ENCODE assay signal across 9 cellular contexts in genomic region chr12:67804168-67804567, GRCh38.
DNase-seq lines count a peak whose midpoint lies in the region; ATAC-seq and TF ChIP-seq lines count a peak whose summit lies in the region.
"Had no signal": no experiment of that assay in that cellular context is flagged by ENCODE, and none has a peak within 500 bp of the region (broad histone marks: within the 10 kb centered on the region; RNA-seq: fewer than 3 reads in every experiment).

No MANE protein-coding gene starts in this region.

- no peak overlapping the region for H2AFZ ChIP-seq in H9 (ENCODE audit: low read length)

- H2BK12ac ChIP-seq in H9 (ENCODE audit: insufficient read length, low read depth, low read length): no peak overlapping the region

- H2BK5ac ChIP-seq in H9 (ENCODE audit: insufficient read length, low read length): no peak overlapping the region

- no peaks in the 10 kb centered on the region for H3K79me2 ChIP-seq in H9 (ENCODE audit: insufficient read depth, low read length)

- H3K4ac ChIP-seq in H9 (ENCODE audit: low read depth, low read length): no peak overlapping the region

- DNase-seq in activated CD8-positive, alpha-beta T cell treated with anti-CD3 and anti-CD28 coated beads, Interleukin-2, amount 10 ng/mL, durations not matched to agents 7 days and 5 days: peak; percentile 46
- DNase-seq in stimulated activated CD4-positive, alpha-beta T cell treated with anti-CD3 and anti-CD28 coated beads, Interleukin-2, amount 100 ng/mL, for 24 hours: peak; percentile 40 to 58
- no peak for DNase-seq in H9
- no peak for DNase-seq in NOMO-1 treated with dmso at 0.1 percent for 144 hours (lab: John Stamatoyannopoulos, UW; ENCODE audit: unreplicated experiment)
- no peak for DNase-seq in H4 (ENCODE audit: low spot score)
- DNase-seq in NCI-H526 treated with DMSO at 0.1 percent for 48 hours (lab: John Stamatoyannopoulos, UW): no peak
- DNase-seq: NCI-H1436 had no signal

- H3K27me3 ChIP-seq in H9 (ENCODE audit: insufficient read depth, low read length): no peaks in the 10 kb centered on the region

- H3K9me3 ChIP-seq in H9 (ENCODE audit: control insufficient read depth, low read depth, low read length): no peaks in the 10 kb centered on the region

- H4K8ac ChIP-seq in H9 (replicated peaks; ENCODE audit: insufficient read length, low read depth, low read length): no peak overlapping the region

- CTCF ChIA-PET in activated CD8-positive, alpha-beta T cell treated with anti-CD3 and anti-CD28 coated beads, Interleukin-2, amount 10 ng/mL, durations not matched to agents 7 days and 5 days (lab: Charles Lee): no interaction called here

- H3K36me3 Mint-ChIP-seq in activated CD8-positive, alpha-beta T cell treated with anti-CD3 and anti-CD28 coated beads, Interleukin-2, amount 10 ng/mL, durations not matched to agents 7 days and 5 days (ENCODE audit: low read depth): no peaks in the 10 kb centered on the region
- H3K36me3 Mint-ChIP-seq in H9 (ENCODE audit: insufficient read depth in 1 of 3, low read depth in 3 of 3): no peaks in the 10 kb centered on the region

- no peak overlapping the region for H3K4me3 Mint-ChIP-seq in activated CD8-positive, alpha-beta T cell treated with anti-CD3 and anti-CD28 coated beads, Interleukin-2, amount 10 ng/mL, durations not matched to agents 7 days and 5 days
- no peak overlapping the region for H3K4me3 Mint-ChIP-seq in H9

- peaks cover 5% of the 10 kb centered on the region; the same call in 1 of the 2 replicates for H3K4me1 ChIP-seq in H9 (ENCODE audit: insufficient read depth, low read length)

- no peak overlapping the region for H2BK15ac ChIP-seq in H9 (ENCODE audit: low read depth, low read length)

- H3T11ph ChIP-seq in H9 (ENCODE audit: low read length): no peak overlapping the region

- H3K27ac Mint-ChIP-seq in activated CD8-positive, alpha-beta T cell treated with anti-CD3 and anti-CD28 coated beads, Interleukin-2, amount 10 ng/mL, durations not matched to agents 7 days and 5 days: no peak overlapping the region
- no peak overlapping the region for H3K27ac Mint-ChIP-seq in H9

- TF ChIP-seq CTCF in H9 (conservative IDR thresholded peaks at IDR 0.05): no peak

- no peaks in the 10 kb centered on the region for H3K9me3 Mint-ChIP-seq in activated CD8-positive, alpha-beta T cell treated with anti-CD3 and anti-CD28 coated beads, Interleukin-2, amount 10 ng/mL, durations not matched to agents 7 days and 5 days (ENCODE audit: insufficient read depth)
- no peaks in the 10 kb centered on the region for H3K9me3 Mint-ChIP-seq in H9

- no peak overlapping the region for H3K9ac ChIP-seq in H9 (ENCODE audit: extremely low read depth, insufficient read length, low read length)

- POLR2A ChIA-PET in activated CD8-positive, alpha-beta T cell treated with anti-CD3 and anti-CD28 coated beads, Interleukin-2, amount 10 ng/mL, durations not matched to agents 7 days and 5 days (lab: Charles Lee): no interaction called here

- no peaks in the 10 kb centered on the region for H3K27me3 Mint-ChIP-seq in activated CD8-positive, alpha-beta T cell treated with anti-CD3 and anti-CD28 coated beads, Interleukin-2, amount 10 ng/mL, durations not matched to agents 7 days and 5 days (ENCODE audit: low read depth)
- H3K27me3 Mint-ChIP-seq in H9 (ENCODE audit: low read depth): peaks cover 2% of the 10 kb centered on the region; the same call in 1 of the 2 replicates

- H3K27ac ChIP-seq in H9 (ENCODE audit: insufficient read length, low read depth, low read length): no peak overlapping the region

- H3K23ac ChIP-seq in H9 (ENCODE audit: insufficient read length, low read depth, low read length): no peak overlapping the region

- peaks cover 2% of the 10 kb centered on the region for H3K4me1 Mint-ChIP-seq in activated CD8-positive, alpha-beta T cell treated with anti-CD3 and anti-CD28 coated beads, Interleukin-2, amount 10 ng/mL, durations not matched to agents 7 days and 5 days (ENCODE audit: low read depth)
- peaks cover 0 to 11% of the 10 kb centered on the region in 2 experiments; a peak in 3 of 4 replicates for H3K4me1 Mint-ChIP-seq in H9

- no CpG with 5 or more reads among the region's 1 CpG for WGBS in H9 (ENCODE audit: extremely low coverage, insufficient read length, low lambda C conversion rate)

- H2BK20ac ChIP-seq in H9 (ENCODE audit: low read depth, low read length, poor library complexity, severe bottlenecking): no peak overlapping the region

- no peak overlapping the region for H4K5ac ChIP-seq in H9 (ENCODE audit: insufficient read length, low read depth, low read length)

- no peak overlapping the region for H4K91ac ChIP-seq in H9 (ENCODE audit: insufficient read length, low read depth, low read length)

- no peak overlapping the region for H2AK5ac ChIP-seq in H9 (ENCODE audit: insufficient read length, low read length)

- no peak overlapping the region for H3K14ac ChIP-seq in H9 (ENCODE audit: insufficient read depth, low read length)

- peak; percentile 94 for ATAC-seq in GM18511 (IDR thresholded peaks at IDR 0.05; ENCODE audit: unreplicated experiment)
- peak; percentile 78 for ATAC-seq in HG02973 (IDR thresholded peaks at IDR 0.05; ENCODE audit: unreplicated experiment)
- ATAC-seq in activated CD8-positive, alpha-beta T cell treated with anti-CD3 and anti-CD28 coated beads, Interleukin-2, amount 10 ng/mL, durations not matched to agents 7 days and 5 days: peak; percentile 74

- H3K4me2 ChIP-seq in H9 (ENCODE audit: insufficient read depth, insufficient read length, low read length): no peak overlapping the region

- no peaks in the 10 kb centered on the region for H4K20me1 ChIP-seq in H9 (ENCODE audit: control insufficient read depth, insufficient read depth, insufficient read length)

- H3K23me2 ChIP-seq in H9 (ENCODE audit: insufficient read length, low read depth, low read length, poor library complexity, severe bottlenecking): no peaks in the 10 kb centered on the region

- no peak overlapping the region for H3K18ac ChIP-seq in H9 (ENCODE audit: insufficient read length, low read depth, low read length)

- no peak overlapping the region for H2BK120ac ChIP-seq in H9 (ENCODE audit: low read depth, low read length, poor library complexity, severe bottlenecking)

- H3K79me1 ChIP-seq in H9 (ENCODE audit: insufficient read depth, low read depth, low read length, poor library complexity, severe bottlenecking): no peaks in the 10 kb centered on the region

- no peak overlapping the region for H3K56ac ChIP-seq in H9 (ENCODE audit: insufficient read length, low read depth, low read length)

Comparison
In these comparisons a context has a peak if more than half of its experiments do, and no peak if none do; other contexts are left out.
1. DNase-seq: peak in activated CD8-positive, alpha-beta T cell treated with anti-CD3 and anti-CD28 coated beads, Interleukin-2, amount 10 ng/mL, durations not matched to agents 7 days and 5 days (single experiment) and stimulated activated CD4-positive, alpha-beta T cell treated with anti-CD3 and anti-CD28 coated beads, Interleukin-2, amount 100 ng/mL, for 24 hours (2 of 2); none in H9 (single experiment), NOMO-1 treated with dmso at 0.1 percent for 144 hours (single experiment), H4 (single experiment) and NCI-H526 treated with DMSO at 0.1 percent for 48 hours (single experiment).
2. Peak in every context shown above with its lines, with median percentiles within 50 percentile points of each other: ATAC-seq.